ENCODE assay signal across 26 cellular contexts in genomic region chr22:49691256-49691655, GRCh38.
"Had no signal": no experiment of that assay in that cellular context is flagged by ENCODE, and none has a peak within 500 bp of the region (broad histone marks: within the 10 kb centered on the region; RNA-seq: fewer than 3 reads in every experiment).

No MANE protein-coding gene starts in this region.

- H3K4me3 Mint-ChIP-seq: effector memory CD8-positive, alpha-beta T cell; mesothelial cell of epicardium; nephron; stimulated activated naive CD8-positive, alpha-beta T cell treated with anti-CD3 and anti-CD28 coated beads, Interleukin-15, amount 100 ng/mL, for 72 hours had no signal

- H3K27ac ChIP-seq: epithelial cell of prostate, gastrocnemius medialis, left lung, parathyroid adenoma, right lobe of liver, testis, tibial artery, vagina had no signal

- DNase-seq: cerebellar nuclear complex; cortex of kidney; effector memory CD8-positive, alpha-beta T cell; foreskin fibroblast; gastrocnemius medialis; left cardiac atrium; left lung; mesenchymal stem cell; mucosa of descending colon; naive B cell; occipital lobe; right lobe of liver; stimulated activated CD4-positive, alpha-beta T cell treated with anti-CD3 and anti-CD28 coated beads, Interleukin-12 subunit alpha, Interleukin-12 subunit beta, amount 100 ng/mL, for 4 hours; stimulated activated CD4-positive, alpha-beta T cell treated with anti-CD3 and anti-CD28 coated beads, Interleukin-1b, Interleukin-23, amount 100 ng/mL, for 48 hours; stimulated activated CD4-positive, alpha-beta T cell treated with anti-CD3 and anti-CD28 coated beads, Interleukin-4, amount 100 ng/mL, for 1 hour; stimulated activated naive CD4-positive, alpha-beta T cell; stimulated activated naive CD8-positive, alpha-beta T cell treated with anti-CD3 and anti-CD28 coated beads, Interleukin-15, amount 100 ng/mL, for 72 hours; testis had no signal

- H3K4me3 ChIP-seq: gastrocnemius medialis, left lung, mucosa of descending colon, right lobe of liver, smooth muscle cell, testis, tibial artery, vagina had no signal

- H3K27me3 ChIP-seq: right lobe of liver, testis, vagina had no signal

- H3K4me1 ChIP-seq: gastrocnemius medialis, left lung, parathyroid adenoma, right lobe of liver, testis, tibial artery, vagina had no signal

- H3K36me3 Mint-ChIP-seq: mesothelial cell of epicardium, naive B cell had no signal

- H3K36me3 ChIP-seq: gastrocnemius medialis, left lung, right lobe of liver, tibial artery, vagina had no signal

- H3K9me3 Mint-ChIP-seq: effector memory CD8-positive, alpha-beta T cell had no signal

- H3K4me1 Mint-ChIP-seq: mesothelial cell of epicardium; naive B cell; nephron; stimulated activated naive CD8-positive, alpha-beta T cell treated with anti-CD3 and anti-CD28 coated beads, Interleukin-15, amount 100 ng/mL, for 72 hours had no signal

- H3K9me3 ChIP-seq: gastrocnemius medialis, mucosa of descending colon, right lobe of liver, testis, vagina had no signal

- H3K27ac Mint-ChIP-seq: effector memory CD8-positive, alpha-beta T cell; mesothelial cell of epicardium; nephron; progenitor cell of endocrine pancreas had no signal
